8 cellular contexts compared by ENCODE assay signal in the genomic region with DNA sequence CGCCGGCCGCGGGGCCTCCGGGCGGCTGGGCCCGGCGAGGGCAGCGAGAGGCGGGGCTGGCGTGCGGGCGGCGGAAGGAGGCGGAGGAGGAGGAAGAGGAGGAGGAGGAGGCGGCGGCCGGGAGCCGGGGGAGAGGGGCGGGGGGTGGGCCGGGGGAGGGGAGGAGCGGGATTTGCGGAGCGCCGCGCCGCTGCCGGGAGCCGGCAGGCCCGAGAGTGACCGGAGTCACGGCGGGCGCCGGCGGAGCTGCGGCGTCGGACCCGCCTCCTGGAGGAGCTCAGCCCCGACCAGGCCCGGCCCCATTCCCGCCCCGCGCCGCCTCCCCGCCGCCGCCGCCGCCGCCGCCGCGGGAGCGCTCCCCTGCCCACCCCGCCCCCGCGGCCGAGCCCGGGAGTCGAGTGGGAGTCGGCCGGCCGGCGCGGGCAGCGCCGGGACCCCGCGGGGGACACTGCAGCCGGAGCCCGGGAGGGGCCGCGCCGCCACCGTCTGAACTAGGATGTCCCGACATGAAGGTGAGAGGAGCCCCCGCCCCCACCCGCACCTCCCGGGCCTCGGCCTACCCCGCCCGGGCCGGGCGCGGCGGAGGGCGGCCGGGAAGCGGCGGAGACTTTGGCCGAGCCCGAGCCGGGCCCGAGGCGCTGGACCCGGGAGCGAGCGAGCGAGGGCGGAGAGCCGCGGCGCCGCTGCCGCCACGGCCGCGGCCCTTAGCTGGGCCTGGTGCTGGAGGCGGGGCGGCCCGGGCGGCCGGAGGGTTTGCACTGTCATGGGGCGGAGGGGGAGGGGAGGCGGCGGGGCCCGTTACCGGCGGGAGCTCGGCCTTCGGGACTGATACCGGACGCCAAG. TPM values are rescaled to one million over a fixed set of nuclear protein-coding genes. Genes with fewer than 3 reads are reported as not detected.
DNase-seq lines count a peak whose midpoint lies in the region; TF ChIP-seq lines count a peak whose summit lies in the region.

A gene (plus strand): TSS at position 206 of the 843 bp plus-strand sequence. CDS start 291 bp downstream, at position 497.

- DNase-seq in D341Med (ENCODE audit: low spot score) (peak; percentile 88), GM20000 (ENCODE audit: low spot score) (peak; percentile 94), HT-29 (ENCODE audit: low spot score) (peak; percentile 69), SKM-1 (lab: John Stamatoyannopoulos, UW; ENCODE audit: unreplicated experiment) (peak; percentile 66), globus pallidus (ENCODE audit: low spot score) (peak; percentile 75), nucleus accumbens (lab: John Stamatoyannopoulos, UW) (peak in 55 of 56 donors; percentile 4 to 84 (median 69)), superior temporal gyrus (ENCODE audit: extremely low spot score) (peak; percentile 44)
- DNase-seq in activated naive CD4-positive, alpha-beta T cell treated with anti-CD3 and anti-CD28 coated beads, Interleukin-2, amount 50 U/mL, for 16 hours, result peak; percentile 75

- TF ChIP-seq CTCF in GM20000 (IDR thresholded peaks at IDR 0.05; ENCODE audit: extremely low read depth, missing control alignments), result no peak

RNA-seq across cellular contexts. Expression of the gene that starts here (rescaled TPM):
- 39.2 and 47.6 TPM in 2 replicates for total RNA-seq in HT-29 (2014; rRNA removed; shearing (Covaris generic))

Comparison
In these comparisons a context has a peak if more than half of its experiments do, and no peak if none do; other contexts are left out.
1. Peak in every context shown above with its lines: DNase-seq.
2. DNase-seq: peak in every context shown above with its lines; median percentile 94 in GM20000; 88 in D341Med; 75 in activated naive CD4-positive, alpha-beta T cell treated with anti-CD3 and anti-CD28 coated beads, Interleukin-2, amount 50 U/mL, for 16 hours; 75 in globus pallidus; 69 in HT-29; 69 in nucleus accumbens; 66 in SKM-1; 44 in superior temporal gyrus.